27 cellular contexts compared by ENCODE assay signal in genomic region chr4:94076498-94076897, GRCh38.
DNase-seq lines count a peak whose midpoint lies in the region; ATAC-seq and TF ChIP-seq lines count a peak whose summit lies in the region.
"Had no signal": no experiment of that assay in that cellular context is flagged by ENCODE, and none has a peak within 500 bp of the region (broad histone marks: within the 10 kb centered on the region; RNA-seq: fewer than 3 reads in every experiment).

No MANE protein-coding gene starts in this region.

- no peak overlapping the region for H3K4me2 ChIP-seq in GM23338
- no peak overlapping the region for H3K4me2 ChIP-seq in OCI-LY3 (ENCODE audit: low read length)

- no peaks in the 10 kb centered on the region for H3K27me3 ChIP-seq in GM23338 (ENCODE audit: insufficient read depth)
- H3K27me3 ChIP-seq in OCI-LY3 (ENCODE audit: low read depth, low read length) = no peaks in the 10 kb centered on the region
- H3K27me3 ChIP-seq: breast epithelium, MG63, thyroid gland had no signal

- no peaks in the 10 kb centered on the region for H3K9me2 ChIP-seq in GM23338 (ENCODE audit: insufficient read depth)

- H4K20me1 ChIP-seq in GM23338 (replicated peaks; ENCODE audit: insufficient read depth) (no peaks in the 10 kb centered on the region), OCI-LY3 (ENCODE audit: insufficient read depth, low read length) (no peaks in the 10 kb centered on the region)

- H3K79me2 ChIP-seq in GM23338 (replicated peaks; ENCODE audit: insufficient read depth) (no peaks in the 10 kb centered on the region), OCI-LY3 (ENCODE audit: low read length) (no peaks in the 10 kb centered on the region)

- H3K36me3 ChIP-seq in GM23338 (ENCODE audit: insufficient read depth) = 0 out of 2 replicates have a peak, but pooled peaks cover 2% of the 10 kb centered on the region
- H3K36me3 ChIP-seq in OCI-LY3 (replicated peaks; ENCODE audit: low read depth, low read length) = no peaks in the 10 kb centered on the region
- H3K36me3 ChIP-seq: breast epithelium, MG63, thyroid gland had no signal

- H3K27me3 Mint-ChIP-seq in GM23338 (ENCODE audit: insufficient read depth, low read depth, poor library complexity) = no peaks in the 10 kb centered on the region
- H3K27me3 Mint-ChIP-seq: T-cell had no signal

- peak; percentile 92 for ATAC-seq in GM23338
- peak; percentile 31 for ATAC-seq in stimulated activated effector memory CD8-positive, alpha-beta T cell treated with anti-CD3 and anti-CD28 coated beads, Interleukin-12 subunit alpha, Interleukin-12 subunit beta, amount 100 ng/mL, for 72 hours
- no peak for ATAC-seq in HG03442 (IDR thresholded peaks at IDR 0.05; ENCODE audit: unreplicated experiment)
- ATAC-seq in GM18511 (IDR thresholded peaks at IDR 0.05; ENCODE audit: unreplicated experiment) = no peak
- ATAC-seq: natural killer cell; Panc1; stimulated activated naive CD8-positive, alpha-beta T cell treated with anti-CD3 and anti-CD28 coated beads, Interleukin-15, Interleukin-2, amounts not matched to agents 100 U/mL and 50 U/mL, for 24 hours; T-cell had no signal

- no peaks in the 10 kb centered on the region for H3K4me1 Mint-ChIP-seq in GM23338
- H3K4me1 Mint-ChIP-seq in stimulated activated effector memory CD8-positive, alpha-beta T cell treated with anti-CD3 and anti-CD28 coated beads, Interleukin-12 subunit alpha, Interleukin-12 subunit beta, amount 100 ng/mL, for 72 hours = no peaks in the 10 kb centered on the region
- H3K4me1 Mint-ChIP-seq: natural killer cell, T-cell had no signal

- peak; percentile 47 for DNase-seq in GM23338 (ENCODE audit: low spot score)
- DNase-seq in stimulated activated effector memory CD8-positive, alpha-beta T cell treated with anti-CD3 and anti-CD28 coated beads, Interleukin-12 subunit alpha, Interleukin-12 subunit beta, amount 100 ng/mL, for 72 hours (ENCODE audit: low spot score in 2 of 2) = no peak
- no peak for DNase-seq in NCI-H524 (lab: John Stamatoyannopoulos, UW)
- no peak for DNase-seq in activated CD4-positive, alpha-beta T cell treated with anti-CD3 and anti-CD28 coated beads, Interleukin-2, amount 50 U/mL, for 1 hour
- DNase-seq: activated CD4-positive, alpha-beta T cell treated with anti-CD3 and anti-CD28 coated beads, Interleukin-2, amount 50 U/mL, for 48 hours; activated CD4-positive, CD25-positive, alpha-beta regulatory T cell; activated naive CD4-positive, alpha-beta T cell treated with anti-CD3 and anti-CD28 coated beads, Interleukin-2, amount 50 U/mL, for 16 hours; amniotic stem cell; Calu3; effector CD4-positive, alpha-beta T cell; GOT3; KBM-7; MG63; natural killer cell; NCI-H2081 treated with DMSO at 0.1 percent for 48 hours; SIG-M5; stimulated activated CD4-positive, alpha-beta T cell treated with anti-CD3 and anti-CD28 coated beads, Interleukin-15, amount 100 ng/mL, for 24 hours; stimulated activated naive CD8-positive, alpha-beta T cell treated with anti-CD3 and anti-CD28 coated beads, Interleukin-15, Interleukin-2, amounts not matched to agents 100 U/mL and 50 U/mL, for 24 hours; T-cell; thyroid gland had no signal

- no peaks in the 10 kb centered on the region for H3K4me1 ChIP-seq in GM23338 (ENCODE audit: insufficient read depth)
- no peaks in the 10 kb centered on the region for H3K4me1 ChIP-seq in OCI-LY3 (ENCODE audit: low read length)
- H3K4me1 ChIP-seq: breast epithelium, thyroid gland had no signal

- H3K27ac ChIP-seq in GM23338 (ENCODE audit: low read depth) (no peak overlapping the region), OCI-LY3 (ENCODE audit: low read length) (no peak overlapping the region)
- H3K27ac ChIP-seq: breast epithelium, epithelial cell of prostate, thyroid gland had no signal

- no peak overlapping the region for H3K4me3 Mint-ChIP-seq in GM23338
- no peak overlapping the region for H3K4me3 Mint-ChIP-seq in stimulated activated effector memory CD8-positive, alpha-beta T cell treated with anti-CD3 and anti-CD28 coated beads, Interleukin-12 subunit alpha, Interleukin-12 subunit beta, amount 100 ng/mL, for 72 hours
- H3K4me3 Mint-ChIP-seq: natural killer cell, T-cell had no signal

- peak overlapping the region; percentile 33 for H2AFZ ChIP-seq in GM23338
- no peak overlapping the region for H2AFZ ChIP-seq in OCI-LY3 (ENCODE audit: low read depth, low read length)

- no peaks in the 10 kb centered on the region for H3K9me3 ChIP-seq in OCI-LY3 (ENCODE audit: insufficient read depth, low read length)
- H3K9me3 ChIP-seq: MG63, thyroid gland had no signal

- H3K36me3 Mint-ChIP-seq in GM23338 (ENCODE audit: low read depth) = peaks cover 13% of the 10 kb centered on the region
- no peaks in the 10 kb centered on the region for H3K36me3 Mint-ChIP-seq in stimulated activated effector memory CD8-positive, alpha-beta T cell treated with anti-CD3 and anti-CD28 coated beads, Interleukin-12 subunit alpha, Interleukin-12 subunit beta, amount 100 ng/mL, for 72 hours
- H3K36me3 Mint-ChIP-seq: natural killer cell, T-cell had no signal

- H3K9ac ChIP-seq in OCI-LY3 (ENCODE audit: low read length) = no peak overlapping the region

- H3K27ac Mint-ChIP-seq in GM23338 = no peak overlapping the region
- H3K27ac Mint-ChIP-seq in stimulated activated effector memory CD8-positive, alpha-beta T cell treated with anti-CD3 and anti-CD28 coated beads, Interleukin-12 subunit alpha, Interleukin-12 subunit beta, amount 100 ng/mL, for 72 hours = no peak overlapping the region
- H3K27ac Mint-ChIP-seq: natural killer cell, T-cell had no signal

- peaks cover 15% of the 10 kb centered on the region for H3K9me3 Mint-ChIP-seq in GM23338
- H3K9me3 Mint-ChIP-seq in stimulated activated effector memory CD8-positive, alpha-beta T cell treated with anti-CD3 and anti-CD28 coated beads, Interleukin-12 subunit alpha, Interleukin-12 subunit beta, amount 100 ng/mL, for 72 hours = peaks cover 3% of the 10 kb centered on the region
- H3K9me3 Mint-ChIP-seq: T-cell had no signal

- H3K4me3 ChIP-seq in GM12875 (ENCODE audit: low read depth, low read length) (no peak overlapping the region), GM23338 (no peak overlapping the region), OCI-LY3 (ENCODE audit: low read length) (no peak overlapping the region)
- H3K4me3 ChIP-seq: breast epithelium, MG63, thyroid gland had no signal

- H3F3A ChIP-seq in GM23338 (replicated peaks; ENCODE audit: low read depth) = no peaks in the 10 kb centered on the region

- 0 out of 2 replicates have a peak, but pooled peaks have one; percentile 1 for TF ChIP-seq CTCF in GM12875 (IDR thresholded peaks at IDR 0.05; ENCODE audit: borderline replicate concordance, insufficient read depth, low read depth, low read length)
- TF ChIP-seq CTCF in GM23338 (conservative IDR thresholded peaks at IDR 0.05; ENCODE audit: low read depth in 2 of 2) = peak in 1 of 2 experiments; percentile 71
- peak; percentile 26 for TF ChIP-seq CTCF in OCI-LY3 (IDR thresholded peaks at IDR 0.05; ENCODE audit: low read depth, low read length)

TF ChIP-seq in GM23338, 12 proteins besides CTCF, POLR2A, EP300 and RAD21 (continues in another document):
- no peak for TF ChIP-seq CREB1 (CRISPR knock-in tag; IDR thresholded peaks at IDR 0.05; ENCODE audit: low read depth)
- no peak for TF ChIP-seq EZH2phosphoT487 (IDR thresholded peaks at IDR 0.05; ENCODE audit: unreplicated experiment)

Comparison
In these comparisons a context has a peak if more than half of its experiments do, and no peak if none do; other contexts are left out.
1. ATAC-seq: peak in GM23338 (single experiment) and stimulated activated effector memory CD8-positive, alpha-beta T cell treated with anti-CD3 and anti-CD28 coated beads, Interleukin-12 subunit alpha, Interleukin-12 subunit beta, amount 100 ng/mL, for 72 hours (single experiment); none in HG03442 (single experiment) and GM18511 (single experiment).